1 cellular context compared by ENCODE assay signal in genomic region chr9:87181670-87182069, GRCh38.
TF ChIP-seq lines count a peak whose summit lies in the region.

No MANE protein-coding gene starts in this region.

TF ChIP-seq in GM12878, 131 proteins besides CTCF, POLR2A, EP300 and RAD21 (continued from another document):
- no peak for TF ChIP-seq NR2F1 (conservative IDR thresholded peaks at IDR 0.05)
- TF ChIP-seq NBN (IDR thresholded peaks at IDR 0.05), result no peak
- TF ChIP-seq ZBTB4 (CRISPR knock-in tag; IDR thresholded peaks at IDR 0.05), result no peak
- TF ChIP-seq SREBF2 (IDR thresholded peaks at IDR 0.05; ENCODE audit: low read length), result no peak
- no peak for TF ChIP-seq TBL1XR1 (IDR thresholded peaks at IDR 0.05; ENCODE audit: low read depth, low read length)
- no peak for TF ChIP-seq BACH1 (IDR thresholded peaks at IDR 0.05; ENCODE audit: borderline replicate concordance)
- no peak for TF ChIP-seq SKIL (IDR thresholded peaks at IDR 0.05; ENCODE audit: low read depth, poor library complexity, severe bottlenecking)
- TF ChIP-seq, protein P1, sequence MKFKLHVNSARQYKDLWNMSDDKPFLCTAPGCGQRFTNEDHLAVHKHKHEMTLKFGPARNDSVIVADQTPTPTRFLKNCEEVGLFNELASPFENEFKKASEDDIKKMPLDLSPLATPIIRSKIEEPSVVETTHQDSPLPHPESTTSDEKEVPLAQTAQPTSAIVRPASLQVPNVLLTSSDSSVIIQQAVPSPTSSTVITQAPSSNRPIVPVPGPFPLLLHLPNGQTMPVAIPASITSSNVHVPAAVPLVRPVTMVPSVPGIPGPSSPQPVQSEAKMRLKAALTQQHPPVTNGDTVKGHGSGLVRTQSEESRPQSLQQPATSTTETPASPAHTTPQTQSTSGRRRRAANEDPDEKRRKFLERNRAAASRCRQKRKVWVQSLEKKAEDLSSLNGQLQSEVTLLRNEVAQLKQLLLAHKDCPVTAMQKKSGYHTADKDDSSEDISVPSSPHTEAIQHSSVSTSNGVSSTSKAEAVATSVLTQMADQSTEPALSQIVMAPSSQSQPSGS (IDR thresholded peaks at IDR 0.05; ENCODE audit: low read length), result no peak
- no peak for TF ChIP-seq SREBF1 (IDR thresholded peaks at IDR 0.05; ENCODE audit: low read length)
